Comparison of ENCODE assay signal across 1 cellular context in genomic region chr1:182589520-182589919, GRCh38.
TF ChIP-seq lines count a peak whose summit lies in the region.

No MANE protein-coding gene starts in this region.

TF ChIP-seq in A549, 52 proteins besides CTCF, POLR2A, EP300 and RAD21 (continued from another document):
- TF ChIP-seq, protein P1, sequence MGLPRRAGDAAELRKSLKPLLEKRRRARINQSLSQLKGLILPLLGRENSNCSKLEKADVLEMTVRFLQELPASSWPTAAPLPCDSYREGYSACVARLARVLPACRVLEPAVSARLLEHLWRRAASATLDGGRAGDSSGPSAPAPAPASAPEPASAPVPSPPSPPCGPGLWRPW (IDR thresholded peaks at IDR 0.05): no peak
- TF ChIP-seq HDAC2 (IDR thresholded peaks at IDR 0.05) (no peak), ZFP36 (IDR thresholded peaks at IDR 0.05; ENCODE audit: borderline replicate concordance, partially characterized antibody) (no peak), HEYL (CRISPR knock-in tag; IDR thresholded peaks at IDR 0.05) (no peak), PHF8 (IDR thresholded peaks at IDR 0.05; ENCODE audit: borderline replicate concordance, low read depth) (no peak)
- TF ChIP-seq, protein P2, sequence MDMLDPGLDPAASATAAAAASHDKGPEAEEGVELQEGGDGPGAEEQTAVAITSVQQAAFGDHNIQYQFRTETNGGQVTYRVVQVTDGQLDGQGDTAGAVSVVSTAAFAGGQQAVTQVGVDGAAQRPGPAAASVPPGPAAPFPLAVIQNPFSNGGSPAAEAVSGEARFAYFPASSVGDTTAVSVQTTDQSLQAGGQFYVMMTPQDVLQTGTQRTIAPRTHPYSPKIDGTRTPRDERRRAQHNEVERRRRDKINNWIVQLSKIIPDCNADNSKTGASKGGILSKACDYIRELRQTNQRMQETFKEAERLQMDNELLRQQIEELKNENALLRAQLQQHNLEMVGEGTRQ (IDR thresholded peaks at IDR 0.05): no peak
- TF ChIP-seq, protein P3, sequence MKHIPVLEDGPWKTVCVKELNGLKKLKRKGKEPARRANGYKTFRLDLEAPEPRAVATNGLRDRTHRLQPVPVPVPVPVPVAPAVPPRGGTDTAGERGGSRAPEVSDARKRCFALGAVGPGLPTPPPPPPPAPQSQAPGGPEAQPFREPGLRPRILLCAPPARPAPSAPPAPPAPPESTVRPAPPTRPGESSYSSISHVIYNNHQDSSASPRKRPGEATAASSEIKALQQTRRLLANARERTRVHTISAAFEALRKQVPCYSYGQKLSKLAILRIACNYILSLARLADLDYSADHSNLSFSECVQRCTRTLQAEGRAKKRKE (CRISPR knock-in tag; IDR thresholded peaks at IDR 0.05; ENCODE audit: low read depth): no peak
- TF ChIP-seq, protein P4, sequence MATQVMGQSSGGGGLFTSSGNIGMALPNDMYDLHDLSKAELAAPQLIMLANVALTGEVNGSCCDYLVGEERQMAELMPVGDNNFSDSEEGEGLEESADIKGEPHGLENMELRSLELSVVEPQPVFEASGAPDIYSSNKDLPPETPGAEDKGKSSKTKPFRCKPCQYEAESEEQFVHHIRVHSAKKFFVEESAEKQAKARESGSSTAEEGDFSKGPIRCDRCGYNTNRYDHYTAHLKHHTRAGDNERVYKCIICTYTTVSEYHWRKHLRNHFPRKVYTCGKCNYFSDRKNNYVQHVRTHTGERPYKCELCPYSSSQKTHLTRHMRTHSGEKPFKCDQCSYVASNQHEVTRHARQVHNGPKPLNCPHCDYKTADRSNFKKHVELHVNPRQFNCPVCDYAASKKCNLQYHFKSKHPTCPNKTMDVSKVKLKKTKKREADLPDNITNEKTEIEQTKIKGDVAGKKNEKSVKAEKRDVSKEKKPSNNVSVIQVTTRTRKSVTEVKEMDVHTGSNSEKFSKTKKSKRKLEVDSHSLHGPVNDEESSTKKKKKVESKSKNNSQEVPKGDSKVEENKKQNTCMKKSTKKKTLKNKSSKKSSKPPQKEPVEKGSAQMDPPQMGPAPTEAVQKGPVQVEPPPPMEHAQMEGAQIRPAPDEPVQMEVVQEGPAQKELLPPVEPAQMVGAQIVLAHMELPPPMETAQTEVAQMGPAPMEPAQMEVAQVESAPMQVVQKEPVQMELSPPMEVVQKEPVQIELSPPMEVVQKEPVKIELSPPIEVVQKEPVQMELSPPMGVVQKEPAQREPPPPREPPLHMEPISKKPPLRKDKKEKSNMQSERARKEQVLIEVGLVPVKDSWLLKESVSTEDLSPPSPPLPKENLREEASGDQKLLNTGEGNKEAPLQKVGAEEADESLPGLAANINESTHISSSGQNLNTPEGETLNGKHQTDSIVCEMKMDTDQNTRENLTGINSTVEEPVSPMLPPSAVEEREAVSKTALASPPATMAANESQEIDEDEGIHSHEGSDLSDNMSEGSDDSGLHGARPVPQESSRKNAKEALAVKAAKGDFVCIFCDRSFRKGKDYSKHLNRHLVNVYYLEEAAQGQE (IDR thresholded peaks at IDR 0.05): no peak
